9 cellular contexts compared by ENCODE assay signal in genomic region chr19:49347835-49348234, GRCh38. TPM values are rescaled to one million over a fixed set of nuclear protein-coding genes. Genes with fewer than 3 reads are reported as not detected.
DNase-seq lines count a peak whose midpoint lies in the region; ATAC-seq and TF ChIP-seq lines count a peak whose summit lies in the region.
"Had no signal": no experiment of that assay in that cellular context is flagged by ENCODE, and none has a peak within 500 bp of the region (broad histone marks: within the 10 kb centered on the region; RNA-seq: fewer than 3 reads in every experiment).

No MANE protein-coding gene starts in this region.

- H3K4me1 Mint-ChIP-seq in brain = peaks cover 23% of the 10 kb centered on the region

- no peak for TF ChIP-seq POLR2A in thyroid gland (IDR thresholded peaks at IDR 0.05)

- H3K27ac Mint-ChIP-seq in brain = peak overlapping the region; percentile 21 to 95 (median 91)

- H3K9me3 Mint-ChIP-seq in brain = peaks cover 0 to 3% (median 0%) of the 10 kb centered on the region in 5 experiments

- WGBS in thyroid gland, 2 donors = 72 to 83% methylated on average over 3 of the region's 3 CpGs

- intact Hi-C loops in thyroid gland (cut with DNase I) = no loop called here

- H3K36me3 Mint-ChIP-seq in brain = peaks cover 87% of the 10 kb centered on the region

- peak overlapping the region in 1 of 5 experiments; percentile 41 for H3K4me3 Mint-ChIP-seq in brain

- TF ChIP-seq CTCF in brain (conservative IDR thresholded peaks at IDR 0.05) (no peak), thyroid gland (IDR thresholded peaks at IDR 0.05) (no peak)

- no peaks in the 10 kb centered on the region for H3K27me3 Mint-ChIP-seq in brain

- H3K4me1 ChIP-seq in thyroid gland = no peaks in the 10 kb centered on the region

- H3K36me3 ChIP-seq in MG63 = peaks cover 15% of the 10 kb centered on the region
- H3K36me3 ChIP-seq in thyroid gland = peaks cover 6 to 13% of the 10 kb centered on the region in 2 donors

- H3K4me3 ChIP-seq in MG63 (no peak overlapping the region), thyroid gland (replicated peaks in 1 of 3) (no peak overlapping the region)

- H3K9me3 ChIP-seq in MG63 (no peaks in the 10 kb centered on the region), thyroid gland (no peaks in the 10 kb centered on the region)

- no peak overlapping the region for H3K27ac ChIP-seq in thyroid gland

- no peaks in the 10 kb centered on the region for H3K27me3 ChIP-seq in MG63
- no peaks in the 10 kb centered on the region for H3K27me3 ChIP-seq in thyroid gland

- ATAC-seq in GM19023 (IDR thresholded peaks at IDR 0.05; ENCODE audit: unreplicated experiment) = no peak

- DNase-seq in Daoy (ENCODE audit: low read depth) (peak; percentile 58), MG63 (peak; percentile 35), midbrain (lab: John Stamatoyannopoulos, UW) (peak; percentile 4), thyroid gland (no peak), NCI-H1694 treated with DMSO at 0.1 percent for 48 hours (lab: John Stamatoyannopoulos, UW) (no peak), middle frontal gyrus (ENCODE audit: extremely low spot score, low spot score) (no peak)

RNA-seq across cellular contexts. Expression of gene CD37, which starts 12.6 kb away (rescaled TPM):
- total RNA-seq in Daoy (2014; rRNA removed; shearing (Covaris generic)) = not detected in 2 replicates
- not detected in 2 replicates for total RNA-seq in MG63 (2014; rRNA removed; shearing (Covaris generic); ENCODE audit: low replicate concordance)
- 8.2 TPM for polyA plus RNA-seq in brain (ENCODE audit: insufficient read depth, low read depth, low replicate concordance)
- total RNA-seq in thyroid gland = 1 to 10 TPM; 2.1 to 9.7 (median 5.4) TPM

RNA-seq across cellular contexts. Expression of gene TEAD2, which starts 14.4 kb away (rescaled TPM):
- total RNA-seq in Daoy (2014; rRNA removed; shearing (Covaris generic)) = 29.0 and 31.0 TPM in 2 replicates
- 13.5 and 14.6 TPM in 2 replicates for total RNA-seq in MG63 (2014; rRNA removed; shearing (Covaris generic); ENCODE audit: low replicate concordance)
- polyA plus RNA-seq in brain (ENCODE audit: insufficient read depth, low read depth, low replicate concordance) = 42.5 TPM
- 10 to 100 TPM in 3 of 4 donors, 1 to 10 TPM in 1; 6.9 to 19.5 (median 13.7) TPM for total RNA-seq in thyroid gland

RNA-seq across cellular contexts. Expression of gene DKKL1, which starts 15.8 kb away (rescaled TPM):
- total RNA-seq in Daoy (2014; rRNA removed; shearing (Covaris generic)) = 0.17 TPM in 1 of 2 replicates, not detected in the other
- not detected in 2 replicates for total RNA-seq in MG63 (2014; rRNA removed; shearing (Covaris generic); ENCODE audit: low replicate concordance)
- 4.0 TPM for polyA plus RNA-seq in brain (ENCODE audit: insufficient read depth, low read depth, low replicate concordance)
- total RNA-seq in thyroid gland = 1 to 10 TPM in 1 of 4 donors, not detected in 3; 1.3 TPM

RNA-seq across cellular contexts. Expression of gene SLC6A16, which starts 22.8 kb away (rescaled TPM):
- total RNA-seq in Daoy (2014; rRNA removed; shearing (Covaris generic)) = not detected in 2 replicates
- not detected in 2 replicates for total RNA-seq in MG63 (2014; rRNA removed; shearing (Covaris generic); ENCODE audit: low replicate concordance)
- polyA plus RNA-seq in brain (ENCODE audit: insufficient read depth, low read depth, low replicate concordance) = 1.7 TPM
- 1 to 10 TPM in 2 of 4 donors, under 1 TPM in 2; 0.24 to 7.8 (median 1.4) TPM for total RNA-seq in thyroid gland

RNA-seq across cellular contexts. Expression of gene KASH5, which starts 40.2 kb away (rescaled TPM):
- total RNA-seq in Daoy (2014; rRNA removed; shearing (Covaris generic)) = not detected in 2 replicates
- total RNA-seq in MG63 (2014; rRNA removed; shearing (Covaris generic); ENCODE audit: low replicate concordance) = not detected in 2 replicates
- polyA plus RNA-seq in brain (ENCODE audit: insufficient read depth, low read depth, low replicate concordance) = not detected
- total RNA-seq in thyroid gland = 1 to 10 TPM in 1 of 4 donors, not detected in 3; 1.3 TPM
- total RNA-seq: subcutaneous adipose tissue had no signal

Comparison
In these comparisons a context has a peak if more than half of its experiments do, and no peak if none do; other contexts are left out.
1. DNase-seq: peak in Daoy (single experiment), MG63 (single experiment) and midbrain (single experiment); none in thyroid gland (0 of 2), NCI-H1694 treated with DMSO at 0.1 percent for 48 hours (single experiment) and middle frontal gyrus (single experiment).